ENCODE assay signal across 23 cellular contexts in genomic region chr9:110935829-110936228, GRCh38.
DNase-seq lines count a peak whose midpoint lies in the region; ATAC-seq and TF ChIP-seq lines count a peak whose summit lies in the region.
"Had no signal": no experiment of that assay in that cellular context is flagged by ENCODE, and none has a peak within 500 bp of the region (broad histone marks: within the 10 kb centered on the region; RNA-seq: fewer than 3 reads in every experiment).

No MANE protein-coding gene starts in this region.

- H3K9ac ChIP-seq in PC-3 (ENCODE audit: low read length): no peak overlapping the region

- H3F3A ChIP-seq in PC-3 (ENCODE audit: low read length, unreplicated experiment): no peaks in the 10 kb centered on the region

- H3K4me1 ChIP-seq in PC-3 (ENCODE audit: insufficient read depth, low read length) (peaks cover 42% of the 10 kb centered on the region), prostate gland (replicated peaks) (no peaks in the 10 kb centered on the region)

- BruUV-seq in PC-3 (replicated peaks; lab: Mats Ljungman, UMichigan): no TSS peak

- H3K79me2 ChIP-seq in PC-3 (ENCODE audit: low read length): peaks cover 93% of the 10 kb centered on the region

- H3K27me3 ChIP-seq in PC-3 (ENCODE audit: low read length) (no peaks in the 10 kb centered on the region), prostate gland (replicated peaks; ENCODE audit: insufficient read depth) (no peaks in the 10 kb centered on the region)
- H3K27me3 ChIP-seq: cardiac muscle cell, ovary had no signal

- H3K36me3 ChIP-seq in PC-3 (ENCODE audit: low read depth, low read length): peaks cover 73% of the 10 kb centered on the region
- H3K36me3 ChIP-seq in prostate gland: no peaks in the 10 kb centered on the region
- H3K36me3 ChIP-seq: cardiac muscle cell, ovary had no signal

- H4K20me1 ChIP-seq in PC-3 (ENCODE audit: low read length): no peaks in the 10 kb centered on the region

- ATAC-seq in PC-3: no peak
- ATAC-seq: left ventricle myocardium superior; natural killer cell treated with Interleukin-12 subunit alpha and Interleukin-12 subunit beta and Interleukin-15 and Interleukin-18, amount 100 ng/mL, for 72 hours had no signal

- no peaks in the 10 kb centered on the region for H3K9me2 ChIP-seq in PC-3 (replicated peaks; ENCODE audit: low read length)

- POLR2A ChIA-PET in PC-3 (lab: Charles Lee; ENCODE audit: unreplicated experiment): no interaction called here

- no peak overlapping the region for H2AFZ ChIP-seq in PC-3 (ENCODE audit: low read length)

- H3K9me3 ChIP-seq in PC-3 (ENCODE audit: low read length): no peaks in the 10 kb centered on the region
- no peaks in the 10 kb centered on the region for H3K9me3 ChIP-seq in prostate gland
- H3K9me3 ChIP-seq: ovary had no signal

- no peak for TF ChIP-seq POLR2A in prostate gland (IDR thresholded peaks at IDR 0.05)

- H3K4me2 ChIP-seq in PC-3 (ENCODE audit: low read length): no peak overlapping the region

- 90% methylated on average over 3 of the region's 3 CpGs for WGBS in prostate gland

- CTCF ChIA-PET in PC-3 (lab: Charles Lee): no interaction called here

- intact Hi-C loops in PC-3 (cut with micrococcal nuclease): no loop called here
- intact Hi-C loops in prostate gland (cut with DNase I): no loop called here

- TF ChIP-seq CTCF in PC-3 (conservative IDR thresholded peaks at IDR 0.05; ENCODE audit: low read depth, low read length) (no peak), prostate gland (IDR thresholded peaks at IDR 0.05) (no peak)

- no peak for DNase-seq in PC-3
- no peak for DNase-seq in epithelial cell of prostate (ENCODE audit: low read depth, low spot score)
- no peak for DNase-seq in prostate gland (ENCODE audit: low spot score)
- no peak for DNase-seq in DMS 273 (lab: John Stamatoyannopoulos, UW; ENCODE audit: unreplicated experiment)
- DNase-seq in NCI-H1105 (lab: John Stamatoyannopoulos, UW): no peak
- no peak for DNase-seq in NCI-H1417 (lab: John Stamatoyannopoulos, UW)
- DNase-seq in occipital lobe (lab: John Stamatoyannopoulos, UW): no peak
- DNase-seq: activated CD4-positive, alpha-beta memory T cell treated with anti-CD3 and anti-CD28 coated beads, Interleukin-2, amount 10 ng/mL, durations not matched to agents 7 days and 5 days; activated CD8-positive, alpha-beta memory T cell treated with anti-CD3 and anti-CD28 coated beads, Interleukin-2, amount 50 U/mL, for 48 hours; activated naive CD4-positive, alpha-beta T cell treated with anti-CD3 and anti-CD28 coated beads, Interleukin-2, amount 50 U/mL, for 16 hours; amygdala; CD4-positive, CD25-positive, alpha-beta regulatory T cell; EL; KBM-7; left ventricle myocardium superior; NCI-H1105 treated with DMSO at 0.1 percent for 48 hours; NCI-H2029 treated with DMSO at 0.1 percent for 48 hours; NCI-H226; ovary; retina had no signal

- H3K4me3 ChIP-seq in PC-3 (ENCODE audit: low read length) (no peak overlapping the region), prostate gland (no peak overlapping the region)
- H3K4me3 ChIP-seq: cardiac muscle cell, ovary, skin epidermis had no signal

- H3K27ac ChIP-seq in PC-3 (ENCODE audit: low read length): peak overlapping the region; percentile 100
- H3K27ac ChIP-seq in epithelial cell of prostate: peak overlapping the region; percentile 44
- H3K27ac ChIP-seq in prostate gland: peak overlapping the region; percentile 44 to 60
- H3K27ac ChIP-seq: cardiac muscle cell, ovary had no signal

Comparison
In these comparisons a context has a peak if more than half of its experiments do, and no peak if none do; other contexts are left out.
1. H3K27ac ChIP-seq: peak in every context shown above with its lines; median percentile 100 in PC-3; 52 in prostate gland; 44 in epithelial cell of prostate.